22 cellular contexts compared by ENCODE assay signal in the genomic region with DNA sequence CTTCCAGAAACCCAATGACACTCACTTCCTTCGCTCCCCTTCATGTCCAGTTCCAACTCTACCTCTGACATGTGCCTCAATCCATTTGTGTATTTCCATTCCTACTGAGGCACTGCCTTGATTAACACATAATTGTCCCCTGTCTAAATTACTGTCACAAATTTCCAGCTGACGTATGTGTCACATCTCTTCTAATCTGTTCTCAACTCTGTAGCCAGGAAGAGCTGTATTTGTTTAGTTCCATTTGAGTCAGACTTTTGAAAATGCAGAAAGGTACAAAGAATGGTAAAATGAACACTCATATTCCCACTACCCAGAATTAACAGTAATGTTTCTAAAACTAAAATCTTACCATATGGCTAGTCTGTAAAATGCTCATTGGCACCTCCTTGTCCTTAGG.
"Had no signal": no experiment of that assay in that cellular context is flagged by ENCODE, and none has a peak within 500 bp of the region (broad histone marks: within the 10 kb centered on the region; RNA-seq: fewer than 3 reads in every experiment).

No MANE protein-coding gene starts in this region.

- H3K4me3 ChIP-seq: MG63, SJSA1, SK-N-MC had no signal

- H3K27me3 ChIP-seq: MG63, SJSA1 had no signal

- H3K36me3 ChIP-seq: MG63, SJSA1 had no signal

- FAIRE-seq: HepG2, RCC 7860 had no signal

- DNase-seq: Karpas-422, KG1, MG63, NCI-H1092, NCI-H1105 treated with DMSO at 0.1 percent for 48 hours, NCI-H1417 treated with DMSO at 0.1 percent for 48 hours, NCI-H146, NCI-H1694 treated with DMSO at 0.1 percent for 48 hours, NCI-H1930, NCI-H2081, NCI-H2107, NCI-H2227 treated with DMSO at 0.1 percent for 48 hours, NCI-H524, NCI-H526 treated with DMSO at 0.1 percent for 48 hours, NCI-H748 treated with DMSO at 0.1 percent for 48 hours, Right ventricle myocardium superior, RPMI8226, SIG-M5 had no signal

- H3K9me3 ChIP-seq: MG63, SJSA1 had no signal

- H3K27ac ChIP-seq: SJSA1, SK-N-MC had no signal

- ATAC-seq: HepG2 had no signal
